ENCODE assay signal across 8 cellular contexts in the genomic region with DNA sequence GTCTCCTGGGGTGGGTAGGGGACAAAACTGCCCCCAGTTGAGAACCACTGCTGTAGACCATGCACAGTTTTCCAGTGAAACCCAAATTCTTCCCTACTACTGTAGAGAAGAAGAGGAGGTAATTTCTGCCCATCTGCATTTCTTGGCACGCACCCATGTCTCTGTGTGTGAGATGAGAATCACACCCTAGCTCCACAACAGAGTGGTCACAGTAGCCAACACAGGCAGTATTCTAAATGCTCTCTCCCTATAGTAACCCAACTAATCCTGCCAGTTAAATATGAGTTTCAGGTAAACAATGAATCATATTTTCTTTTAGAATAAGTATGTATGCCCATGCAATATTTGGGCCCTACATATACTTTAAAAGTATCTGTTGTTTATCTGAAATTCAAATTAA. TPM values are rescaled to one million over a fixed set of nuclear protein-coding genes. Genes with fewer than 3 reads are reported as not detected.
DNase-seq lines count a peak whose midpoint lies in the region; ATAC-seq, FAIRE-seq and TF ChIP-seq lines count a peak whose summit lies in the region.
"Had no signal": no experiment of that assay in that cellular context is flagged by ENCODE, and none has a peak within 500 bp of the region (broad histone marks: within the 10 kb centered on the region; RNA-seq: fewer than 3 reads in every experiment).

No MANE protein-coding gene starts in this region.

- H3K4me1 Mint-ChIP-seq in CD4-positive, CD25-positive, alpha-beta regulatory T cell, result peaks cover 13 to 45% (median 35%) of the 10 kb centered on the region in 4 donors

- no peaks in the 10 kb centered on the region for H3K9me3 ChIP-seq in CD4-positive, CD25-positive, alpha-beta regulatory T cell (ENCODE audit: control insufficient read depth in 2 of 2, low read length in 2 of 2)
- H3K9me3 ChIP-seq in adipocyte (ENCODE audit: control insufficient read depth, low read length), result no peaks in the 10 kb centered on the region
- no peaks in the 10 kb centered on the region for H3K9me3 ChIP-seq in uterus
- no peaks in the 10 kb centered on the region for H3K9me3 ChIP-seq in pancreas

- FAIRE-seq in pancreas (lab: Jason Lieb, UNC), result no peak

- peak overlapping the region; percentile 71 to 95 (median 83) for H3K27ac Mint-ChIP-seq in CD4-positive, CD25-positive, alpha-beta regulatory T cell

- H3K36me3 Mint-ChIP-seq in CD4-positive, CD25-positive, alpha-beta regulatory T cell, result peaks cover 4% of the 10 kb centered on the region

- intact Hi-C loops in uterus (cut with DNase I; ENCODE audit: low total_unique reads) (loop anchor here (5.0 kb wide), 1 partner anchor 36 kb away; no protein-coding TSS in a partner anchor), pancreas (cut with DNase I) (no loop called here)

- no peaks in the 10 kb centered on the region for H3K27me3 Mint-ChIP-seq in CD4-positive, CD25-positive, alpha-beta regulatory T cell

- DNase-seq in CD4-positive, CD25-positive, alpha-beta regulatory T cell, result no peak
- peak; percentile 41 for DNase-seq in EL
- peak; percentile 38 for DNase-seq in adipocyte (ENCODE audit: low read depth)
- DNase-seq in kidney glomerular epithelial cell (lab: John Stamatoyannopoulos, UW), result peak; percentile 22
- no peak for DNase-seq in uterus
- no peak for DNase-seq in pancreas
- DNase-seq: effector CD4-positive, alpha-beta T cell had no signal

- peak overlapping the region; percentile 7 for H3K4me3 ChIP-seq in CD4-positive, CD25-positive, alpha-beta regulatory T cell (ENCODE audit: low read depth, low read length)
- H3K4me3 ChIP-seq in adipocyte (ENCODE audit: low read length) (no peak overlapping the region), uterus (no peak overlapping the region), pancreas (no peak overlapping the region)

- TF ChIP-seq CTCF in uterus (IDR thresholded peaks at IDR 0.05) (no peak), pancreas (IDR thresholded peaks at IDR 0.05) (no peak)

- no peak overlapping the region for H3K27ac ChIP-seq in CD4-positive, CD25-positive, alpha-beta regulatory T cell (ENCODE audit: insufficient read depth, low read length, poor library complexity, severe bottlenecking)
- peak overlapping the region in 1 of 2 donors; percentile 26 for H3K27ac ChIP-seq in uterus
- H3K27ac ChIP-seq in pancreas, result no peak overlapping the region

- H3K9ac ChIP-seq in adipocyte (ENCODE audit: low read length), result peak overlapping the region; percentile 99

- ATAC-seq in CD4-positive, CD25-positive, alpha-beta regulatory T cell (ENCODE audit: low read depth in 2 of 2), result no peak
- ATAC-seq in pancreas (no peak), HG03520 (IDR thresholded peaks at IDR 0.05; ENCODE audit: unreplicated experiment) (no peak)

- no peak for TF ChIP-seq POLR2A in uterus (IDR thresholded peaks at IDR 0.05)

- H3K27me3 ChIP-seq in CD4-positive, CD25-positive, alpha-beta regulatory T cell (ENCODE audit: control insufficient read depth, insufficient read depth, low read length), result no peaks in the 10 kb centered on the region
- H3K27me3 ChIP-seq in adipocyte (replicated peaks; ENCODE audit: control insufficient read depth, insufficient read depth, low read length) (no peaks in the 10 kb centered on the region), uterus (no peaks in the 10 kb centered on the region), pancreas (no peaks in the 10 kb centered on the region)

- H3K36me3 ChIP-seq in CD4-positive, CD25-positive, alpha-beta regulatory T cell (ENCODE audit: control insufficient read depth, insufficient read depth, low read length), result no peaks in the 10 kb centered on the region
- H3K36me3 ChIP-seq in adipocyte (ENCODE audit: control insufficient read depth, insufficient read depth, low read length, severe bottlenecking), result peaks cover 8% of the 10 kb centered on the region
- H3K36me3 ChIP-seq in uterus, result no peaks in the 10 kb centered on the region
- no peaks in the 10 kb centered on the region for H3K36me3 ChIP-seq in pancreas

- peaks cover 47% of the 10 kb centered on the region for H3K4me1 ChIP-seq in CD4-positive, CD25-positive, alpha-beta regulatory T cell (ENCODE audit: control insufficient read depth, insufficient read depth, low read length, poor library complexity, severe bottlenecking)
- H3K4me1 ChIP-seq in adipocyte (ENCODE audit: control insufficient read depth, insufficient read depth, low read length) (peaks cover 71% of the 10 kb centered on the region), uterus (peaks cover 0 to 3% of the 10 kb centered on the region in 2 donors), pancreas (peaks cover 5 to 45% (median 7%) of the 10 kb centered on the region in 3 donors)

- H3K4me3 Mint-ChIP-seq in CD4-positive, CD25-positive, alpha-beta regulatory T cell, result peak overlapping the region; percentile 86 to 93 (median 92)

- 87 to 90% methylated on average over 1 of the region's 1 CpG for WGBS in pancreas, 2 donors

- no peaks in the 10 kb centered on the region for H3K9me3 Mint-ChIP-seq in CD4-positive, CD25-positive, alpha-beta regulatory T cell

RNA-seq across cellular contexts. Expression of a gene that starts 1.2 kb away (rescaled TPM):
- 278 TPM for total RNA-seq in CD4-positive, CD25-positive, alpha-beta regulatory T cell
- polyA plus RNA-seq in CD4-positive, CD25-positive, alpha-beta regulatory T cell, result 100 to 1,000 TPM; 132 to 191 (median 150) TPM
- total RNA-seq in uterus, result 100 to 1,000 TPM in 3 of 4 donors, 10 to 100 TPM in 1; 96.5 to 170 (median 117) TPM
- 10 to 100 TPM; 48.2 to 90.0 (median 54.6) TPM for total RNA-seq in pancreas
- polyA plus RNA-seq in pancreas, result 10 to 100 TPM; 55.8 to 59.0 TPM

RNA-seq across cellular contexts. Expression of a gene that starts 45.7 kb away (rescaled TPM):
- 1.1 TPM for total RNA-seq in CD4-positive, CD25-positive, alpha-beta regulatory T cell
- polyA plus RNA-seq in CD4-positive, CD25-positive, alpha-beta regulatory T cell, result under 1 TPM in 3 of 4 donors, not detected in 1; 0.12 to 0.65 (median 0.33) TPM
- total RNA-seq in uterus (under 1 TPM in 2 of 4 donors, not detected in 2; 0.59 to 0.88 TPM), pancreas (10 to 100 TPM in 1 of 6 donors, 1 to 10 TPM in 4, under 1 TPM in 1; 0.67 to 12.5 (median 1.4) TPM)
- polyA plus RNA-seq in pancreas, result 1 to 10 TPM; 2.2 to 3.6 TPM

Comparison
In these comparisons a context has a peak if more than half of its experiments do, and no peak if none do; other contexts are left out.
1. DNase-seq: peak in EL (single experiment), adipocyte (single experiment) and kidney glomerular epithelial cell (single experiment); none in CD4-positive, CD25-positive, alpha-beta regulatory T cell (0 of 3), uterus (0 of 2) and pancreas (0 of 6).